28 cellular contexts compared by ENCODE assay signal in genomic region chr7:133021196-133021595, GRCh38.
"Had no signal": no experiment of that assay in that cellular context is flagged by ENCODE, and none has a peak within 500 bp of the region (broad histone marks: within the 10 kb centered on the region; RNA-seq: fewer than 3 reads in every experiment).

No MANE protein-coding gene starts in this region.

- H3K9me3 ChIP-seq: pancreas, prostate gland, upper lobe of right lung had no signal

- ATAC-seq: activated CD4-positive, alpha-beta T cell treated with anti-CD3 and anti-CD28 coated beads for 36 hours; activated naive CD4-positive, alpha-beta T cell treated with anti-CD3 and anti-CD28 coated beads, Interleukin-2, amount 50 U/mL, for 72 hours; activated T-cell treated with anti-CD3 and anti-CD28 coated beads, Interleukin-2, amount 50 U/mL, for 72 hours; effector memory CD8-positive, alpha-beta T cell; foreskin keratinocyte; heart left ventricle; pancreas; sciatic nerve; stimulated activated memory B cell treated with anti-CD40 and anti-IgM and Interleukin-4, amounts not matched to agents 10 μg/mL and 1 μg/mL and 100 μg/mL, for 72 hours; stimulated activated naive CD8-positive, alpha-beta T cell treated with anti-CD3 and anti-CD28 coated beads, Interleukin-15, amount 100 ng/mL, for 72 hours; upper lobe of right lung had no signal

- H3K27me3 ChIP-seq: foreskin keratinocyte, heart left ventricle, pancreas, upper lobe of right lung had no signal

- H3K36me3 ChIP-seq: left ventricle myocardium inferior, prostate gland, upper lobe of right lung had no signal

- H3K4me3 ChIP-seq: coronary artery, heart left ventricle, left ventricle myocardium inferior, lung, pancreas, prostate gland, skin epidermis, upper lobe of right lung had no signal

- H3K27ac ChIP-seq: coronary artery, foreskin keratinocyte, heart left ventricle, left ventricle myocardium inferior, pancreas, prostate gland, skin epidermis, upper lobe of right lung had no signal

- FAIRE-seq: endothelial cell of umbilical vein, islet of Langerhans, pancreas had no signal

- H3K4me1 ChIP-seq: foreskin keratinocyte, pancreas, prostate gland had no signal

- DNase-seq: activated CD4-positive, alpha-beta T cell treated with anti-CD3 and anti-CD28 coated beads for 36 hours; activated CD4-positive, CD25-positive, alpha-beta regulatory T cell; activated naive CD4-positive, alpha-beta T cell; activated T-cell treated with anti-CD3 and anti-CD28 coated beads for 4 hours; activated T-cell treated with anti-CD3 and anti-CD28 coated beads, Interleukin-2, amount 50 U/mL, for 72 hours; effector memory CD8-positive, alpha-beta T cell; foreskin keratinocyte; heart left ventricle; hypothalamus; left ventricle myocardium inferior; pancreas; retina; stimulated activated CD4-positive, alpha-beta T cell treated with anti-CD3 and anti-CD28 coated beads, Interleukin-1b, Interleukin-23, amount 100 ng/mL, for 48 hours; stimulated activated CD4-positive, alpha-beta T cell treated with anti-CD3 and anti-CD28 coated beads, Interleukin-4, amount 100 ng/mL, for 4 hours; stimulated activated CD8-positive, alpha-beta memory T cell treated with anti-CD3 and anti-CD28 coated beads, Interleukin-4, amount 100 ng/mL, for 48 hours; stimulated activated naive CD8-positive, alpha-beta T cell treated with anti-CD3 and anti-CD28 coated beads, Interleukin-15, amount 100 ng/mL, for 72 hours; substantia nigra; T-helper 2 cell; upper lobe of right lung had no signal
